Comparison of ENCODE assay signal across 21 cellular contexts in genomic region chr4:95224402-95224801, GRCh38.
A peak's percentile ranks its signal among the peaks of the same experiment; 100 is the strongest.
DNase-seq lines count a peak whose midpoint lies in the region; ATAC-seq, FAIRE-seq and TF ChIP-seq lines count a peak whose summit lies in the region.
"Had no signal": no experiment of that assay in that cellular context is flagged by ENCODE, and none has a peak within 500 bp of the region (broad histone marks: within the 10 kb centered on the region; RNA-seq: fewer than 3 reads in every experiment).

No MANE protein-coding gene starts in this region.

- ATAC-seq in K562 (no peak), HG02678 (IDR thresholded peaks at IDR 0.05; ENCODE audit: unreplicated experiment) (no peak)

- DNase-seq in K562 (ENCODE audit: extremely low read depth in 1 of 4, low spot score in 3 of 4) = no peak
- DNase-seq in nephron progenitor cell = no peak
- no peak for DNase-seq in CD8-positive, alpha-beta memory T cell
- DNase-seq: ACHN; BE2C; C1 segment of cervical spinal cord; Caco-2; Calu3; CD4-positive, alpha-beta memory T cell; CD4-positive, CD25-positive, alpha-beta regulatory T cell; DMS79 treated with DMSO at 0.1 percent for 48 hours; GF-D8 had no signal

- no peak for TF ChIP-seq POLR2A in K562 (conservative IDR thresholded peaks at IDR 0.05)

- no peak for TF ChIP-seq RAD21 in K562 (CRISPR knock-in tag; conservative IDR thresholded peaks at IDR 0.05 in 1 of 2, IDR thresholded peaks at IDR 0.05 in 1 of 2)

- H3K27me3 ChIP-seq in K562 (ENCODE audit: control insufficient read depth in 2 of 2, insufficient read depth in 2 of 2, low read length in 2 of 2) = no peaks in the 10 kb centered on the region
- no peaks in the 10 kb centered on the region for H3K27me3 ChIP-seq in CD8-positive, alpha-beta memory T cell (ENCODE audit: insufficient read depth, low read length, poor library complexity, severe bottlenecking)
- H3K27me3 ChIP-seq: BE2C, BLaER1 had no signal

- H3K4me2 ChIP-seq in K562 (ENCODE audit: insufficient read depth, low read length) = no peak overlapping the region
- H3K4me2 ChIP-seq: BLaER1 had no signal

- H3K4me1 Mint-ChIP-seq in nephron progenitor cell = peaks cover 50% of the 10 kb centered on the region
- H3K4me1 Mint-ChIP-seq in CD8-positive, alpha-beta memory T cell = no peaks in the 10 kb centered on the region
- H3K4me1 Mint-ChIP-seq: CD14-positive monocyte; CD4-positive, alpha-beta memory T cell; CD4-positive, CD25-positive, alpha-beta regulatory T cell had no signal

- H3K27ac Mint-ChIP-seq in nephron progenitor cell = peak overlapping the region; percentile 44
- no peak overlapping the region for H3K27ac Mint-ChIP-seq in CD8-positive, alpha-beta memory T cell
- H3K27ac Mint-ChIP-seq: CD14-positive monocyte; CD4-positive, alpha-beta memory T cell; CD4-positive, CD25-positive, alpha-beta regulatory T cell had no signal

- H4K20me1 ChIP-seq in K562 (replicated peaks; ENCODE audit: control insufficient read depth, insufficient read depth, low read length) = no peaks in the 10 kb centered on the region
- H4K20me1 ChIP-seq: BLaER1 had no signal

- H3K4me3 ChIP-seq in K562 = no peak overlapping the region
- H3K4me3 ChIP-seq in CD8-positive, alpha-beta memory T cell (ENCODE audit: low read length) = no peak overlapping the region
- H3K4me3 ChIP-seq: BLaER1 had no signal

- no peak overlapping the region for H3K4me3 Mint-ChIP-seq in nephron progenitor cell
- H3K4me3 Mint-ChIP-seq in CD8-positive, alpha-beta memory T cell = no peak overlapping the region
- H3K4me3 Mint-ChIP-seq: CD14-positive monocyte; CD4-positive, alpha-beta memory T cell; CD4-positive, CD25-positive, alpha-beta regulatory T cell had no signal

- peaks cover 4% of the 10 kb centered on the region for H3K9me3 Mint-ChIP-seq in nephron progenitor cell
- no peaks in the 10 kb centered on the region for H3K9me3 Mint-ChIP-seq in CD8-positive, alpha-beta memory T cell
- H3K9me3 Mint-ChIP-seq: CD4-positive, alpha-beta memory T cell; CD4-positive, CD25-positive, alpha-beta regulatory T cell had no signal

- no peaks in the 10 kb centered on the region for H3K36me3 ChIP-seq in K562 (ENCODE audit: control insufficient read depth, insufficient read depth, low read length)
- no peaks in the 10 kb centered on the region for H3K36me3 ChIP-seq in CD8-positive, alpha-beta memory T cell (ENCODE audit: insufficient read depth, low read length)
- H3K36me3 ChIP-seq: BLaER1 had no signal

- no TSS peak for BruUV-seq in K562 (replicated peaks; lab: Mats Ljungman, UMichigan)

- no peak overlapping the region for H3K9ac ChIP-seq in K562 (ENCODE audit: insufficient read depth in 1 of 2, low read depth in 2 of 2, low read length in 2 of 2)
- H3K9ac ChIP-seq: BLaER1 had no signal

- no peak for TF ChIP-seq EP300 in K562 (IDR thresholded peaks at IDR 0.05; ENCODE audit: low read length)

- no peaks in the 10 kb centered on the region for H3K36me3 Mint-ChIP-seq in nephron progenitor cell (ENCODE audit: low read depth)
- no peaks in the 10 kb centered on the region for H3K36me3 Mint-ChIP-seq in CD8-positive, alpha-beta memory T cell
- H3K36me3 Mint-ChIP-seq: CD14-positive monocyte; CD4-positive, alpha-beta memory T cell; CD4-positive, CD25-positive, alpha-beta regulatory T cell had no signal

- CTCF ChIA-PET in K562 (lab: Yijun Ruan, JAX; ENCODE audit: low intra/inter-chr PET ratio) = no interaction called here
- CTCF ChIA-PET in CD8-positive, alpha-beta memory T cell (lab: Charles Lee) = no interaction called here

- H3K9me3 ChIP-seq in K562 (replicated peaks; ENCODE audit: control insufficient read depth, insufficient read depth, low read depth, low read length) = no peaks in the 10 kb centered on the region
- H3K9me3 ChIP-seq in CD8-positive, alpha-beta memory T cell (ENCODE audit: low read length) = no peaks in the 10 kb centered on the region
- H3K9me3 ChIP-seq: BE2C, BLaER1, Caco-2 had no signal

- in situ Hi-C loops in K562 (cut with MboI) = no loop called here

- POLR2A ChIA-PET in K562 (lab: Yijun Ruan, JAX) = interaction anchor here (0.6 kb wide), 1 partner anchor 541 kb away, joined by 3 read pairs; no protein-coding TSS in a partner anchor
- POLR2A ChIA-PET in CD8-positive, alpha-beta memory T cell (lab: Charles Lee) = no interaction called here

- WGBS in K562 (ENCODE audit: insufficient coverage, low coverage, missing lambda C conversion rate) = 26% methylated on average over 3 of the region's 3 CpGs

- TF ChIP-seq CTCF in K562 (IDR thresholded peaks at IDR 0.05 in 2 of 3, conservative IDR thresholded peaks at IDR 0.05 in 1 of 3; ENCODE audit: insufficient read depth in 2 of 3, low read depth in 1 of 3, low read length in 3 of 3) = no peak
- no peak for TF ChIP-seq CTCF in nephron progenitor cell (IDR thresholded peaks at IDR 0.05)

- H3K4me1 ChIP-seq in K562 (replicated peaks in 1 of 2; ENCODE audit: control insufficient read depth in 2 of 2, insufficient read depth in 2 of 2, low read length in 2 of 2) = peaks cover 0 to 3% of the 10 kb centered on the region in 2 experiments; a peak in 1 of 5 replicates
- no peaks in the 10 kb centered on the region for H3K4me1 ChIP-seq in CD8-positive, alpha-beta memory T cell (ENCODE audit: insufficient read depth, low read length)
- H3K4me1 ChIP-seq: BE2C, BLaER1 had no signal

- H3K27ac ChIP-seq in K562 (ENCODE audit: extremely low read depth, low read depth, low read length) = no peak overlapping the region
- no peak overlapping the region for H3K27ac ChIP-seq in CD8-positive, alpha-beta memory T cell (ENCODE audit: low read depth, low read length)
- H3K27ac ChIP-seq: 22Rv1, BLaER1 had no signal

- H3K27me3 Mint-ChIP-seq in nephron progenitor cell (ENCODE audit: low read depth, poor library complexity) = no peaks in the 10 kb centered on the region
- H3K27me3 Mint-ChIP-seq in CD8-positive, alpha-beta memory T cell = no peaks in the 10 kb centered on the region
- H3K27me3 Mint-ChIP-seq: CD4-positive, CD25-positive, alpha-beta regulatory T cell had no signal

- FAIRE-seq in A204.1 (lab: Jason Lieb, UNC) = peak; percentile 66
- no peak for FAIRE-seq in K562 (lab: Jason Lieb, UNC)
- FAIRE-seq: D721Med, G401.6, GM12892, GM18507 had no signal

- H3K9me1 ChIP-seq in K562 (ENCODE audit: control insufficient read depth, insufficient read depth, low read length) = no peaks in the 10 kb centered on the region

- no peak overlapping the region for H2AFZ ChIP-seq in K562 (ENCODE audit: low read depth, low read length)

- H3K79me2 ChIP-seq in K562 (ENCODE audit: control insufficient read depth, insufficient read depth, low read length) = no peaks in the 10 kb centered on the region

- intact Hi-C loops in K562 (cut with micrococcal nuclease) = no loop called here

TF ChIP-seq in K562, 482 proteins besides CTCF, POLR2A, EP300 and RAD21:
- TF ChIP-seq SMAD2 (IDR thresholded peaks at IDR 0.05; ENCODE audit: low read depth, low read length) = no peak
- TF ChIP-seq ZNF551 (CRISPR knock-in tag; IDR thresholded peaks at IDR 0.05) = no peak
- peak; percentile 92 for TF ChIP-seq ZNF24 (IDR thresholded peaks at IDR 0.05)
- 0 out of 2 replicates have a peak, but pooled peaks have one; percentile 15 for TF ChIP-seq RAD51 (IDR thresholded peaks at IDR 0.05; ENCODE audit: borderline replicate concordance, low read depth)
